8 cellular contexts compared by ENCODE assay signal in the genomic region with DNA sequence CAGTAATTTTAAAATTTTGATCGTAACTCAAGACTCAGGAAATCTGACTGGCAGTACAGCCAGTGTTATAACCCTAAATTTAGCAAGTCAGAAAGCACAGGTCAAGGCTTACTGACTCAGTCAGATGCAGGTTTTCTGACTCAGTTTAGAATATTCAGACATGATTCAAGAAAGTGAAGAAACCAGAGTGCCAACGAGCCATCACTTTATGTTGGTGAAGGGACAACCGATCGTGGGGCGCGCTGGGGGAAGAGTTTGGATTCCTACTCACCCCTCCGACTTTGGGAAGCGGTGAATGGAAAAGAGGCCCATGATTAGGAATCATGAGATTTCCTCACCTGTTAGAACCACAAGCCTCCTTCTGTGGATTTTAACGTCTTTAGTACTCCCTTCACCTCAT. TPM values are rescaled to one million over a fixed set of nuclear protein-coding genes. Genes with fewer than 3 reads are reported as not detected.
DNase-seq lines count a peak whose midpoint lies in the region; ATAC-seq, FAIRE-seq and TF ChIP-seq lines count a peak whose summit lies in the region.

No MANE protein-coding gene starts in this region.

- peaks cover under 1% of the 10 kb centered on the region for H3K36me3 Mint-ChIP-seq in chondrocyte (ENCODE audit: low read depth)
- peaks cover 0 to 29% (median 3%) of the 10 kb centered on the region in 3 donors for H3K36me3 Mint-ChIP-seq in naive thymus-derived CD8-positive, alpha-beta T cell

- DNase-seq in AG10803 (ENCODE audit: low read depth): no peak
- no peak for DNase-seq in MM.1S
- no peak for DNase-seq in chondrocyte (ENCODE audit: low spot score)
- DNase-seq in naive thymus-derived CD8-positive, alpha-beta T cell: peak in 3 of 10 donors; percentile 12 to 20 (median 12)
- DNase-seq in COR-L47 (lab: John Stamatoyannopoulos, UW): no peak
- DNase-seq in H54 (ENCODE audit: insufficient read length, low spot score): no peak
- no peak for DNase-seq in left lobe of liver (ENCODE audit: low spot score)
- DNase-seq in posterior vena cava (ENCODE audit: low spot score): no peak

- POLR2A ChIA-PET in naive thymus-derived CD8-positive, alpha-beta T cell (lab: Charles Lee): interaction anchor here (1.5 to 6.8 kb wide), 3 partner anchors 8 to 21 kb away, joined by 7 to 94 read pairs (median 9); no protein-coding TSS in a partner anchor

- H3K4me1 Mint-ChIP-seq in chondrocyte (ENCODE audit: low read depth): peaks cover 43% of the 10 kb centered on the region
- peaks cover 35 to 83% (median 79%) of the 10 kb centered on the region in 4 donors for H3K4me1 Mint-ChIP-seq in naive thymus-derived CD8-positive, alpha-beta T cell

- peaks cover 18% of the 10 kb centered on the region for H3K4me1 ChIP-seq in MM.1S (ENCODE audit: low read length)

- H3K9me2 ChIP-seq in MM.1S (replicated peaks; ENCODE audit: insufficient read depth, low read length): no peaks in the 10 kb centered on the region

- no peaks in the 10 kb centered on the region for H3K27me3 ChIP-seq in MM.1S (replicated peaks; ENCODE audit: insufficient read depth, low read length)

- peak overlapping the region; percentile 82; the same call in 1 of the 2 replicates for H2AFZ ChIP-seq in MM.1S (ENCODE audit: low read length)

- TF ChIP-seq POLR2A in H54 (IDR thresholded peaks at IDR 0.05; ENCODE audit: low read depth, low read length): no peak

- peak overlapping the region; percentile 92 for H3K9ac ChIP-seq in MM.1S (ENCODE audit: low read length)

- no peak for ATAC-seq in naive thymus-derived CD8-positive, alpha-beta T cell
- no peak for ATAC-seq in left lobe of liver

- H3K27me3 Mint-ChIP-seq in chondrocyte (ENCODE audit: low read depth): no peaks in the 10 kb centered on the region
- no peaks in the 10 kb centered on the region for H3K27me3 Mint-ChIP-seq in naive thymus-derived CD8-positive, alpha-beta T cell

- peak overlapping the region; percentile 88 for H3K27ac ChIP-seq in MM.1S (ENCODE audit: low read length)

- H3K36me3 ChIP-seq in MM.1S (replicated peaks; ENCODE audit: insufficient read depth, low read length): no peaks in the 10 kb centered on the region

- peaks cover 15% of the 10 kb centered on the region for H3F3A ChIP-seq in MM.1S (ENCODE audit: insufficient read depth, low read length)

- intact Hi-C loops in posterior vena cava (cut with DNase I): no loop called here

- H3K79me2 ChIP-seq in MM.1S (ENCODE audit: low read length): peaks cover 59% of the 10 kb centered on the region

- H3K4me3 Mint-ChIP-seq in chondrocyte (ENCODE audit: unreplicated experiment): peak overlapping the region; percentile 90
- peak overlapping the region; percentile 86 to 100 (median 97) for H3K4me3 Mint-ChIP-seq in naive thymus-derived CD8-positive, alpha-beta T cell

- peak overlapping the region; percentile 88 for H3K4me3 ChIP-seq in AG10803 (ENCODE audit: low read length)
- peak overlapping the region; percentile 89 for H3K4me3 ChIP-seq in MM.1S (ENCODE audit: low read length)

- no peaks in the 10 kb centered on the region for H4K20me1 ChIP-seq in MM.1S (ENCODE audit: insufficient read depth, low read length)

- H3K9me3 Mint-ChIP-seq in chondrocyte (ENCODE audit: low read depth): no peaks in the 10 kb centered on the region
- H3K9me3 Mint-ChIP-seq in naive thymus-derived CD8-positive, alpha-beta T cell: no peaks in the 10 kb centered on the region

- peak overlapping the region; percentile 92 for H3K27ac Mint-ChIP-seq in chondrocyte (ENCODE audit: unreplicated experiment)
- peak overlapping the region; percentile 89 to 99 (median 98) for H3K27ac Mint-ChIP-seq in naive thymus-derived CD8-positive, alpha-beta T cell

- no peaks in the 10 kb centered on the region for H3K9me3 ChIP-seq in MM.1S (replicated peaks; ENCODE audit: insufficient read depth, low read length)

- no peak for FAIRE-seq in H54 (lab: Jason Lieb, UNC)

- peak overlapping the region; percentile 73 for H3K4me2 ChIP-seq in MM.1S (ENCODE audit: low read depth, low read length)

- TF ChIP-seq CTCF in AG10803 (conservative IDR thresholded peaks at IDR 0.05; ENCODE audit: low read length) (no peak), MM.1S (IDR thresholded peaks at IDR 0.05; ENCODE audit: low read length) (no peak), chondrocyte (IDR thresholded peaks at IDR 0.05) (no peak)

RNA-seq across cellular contexts. Expression of gene RNF149, which starts 1.0 kb away (rescaled TPM):
- 26.2 to 28.3 TPM (median 26.8 TPM) in 3 replicates for total RNA-seq in chondrocyte
- 100 to 1,000 TPM; 108 to 114 TPM for total RNA-seq in naive thymus-derived CD8-positive, alpha-beta T cell
- polyA plus RNA-seq in naive thymus-derived CD8-positive, alpha-beta T cell: 10 to 100 TPM; 36.6 to 41.6 (median 39.0) TPM
- 18.6 TPM for total RNA-seq in left lobe of liver
- total RNA-seq in posterior vena cava: 10 to 100 TPM; 60.6 to 72.6 TPM

RNA-seq across cellular contexts. Expression of gene CNOT11, which starts 54.8 kb away (rescaled TPM):
- 28.5 to 37.4 TPM (median 31.3 TPM) in 3 replicates for total RNA-seq in chondrocyte
- 10 to 100 TPM; 51.6 to 62.4 TPM for total RNA-seq in naive thymus-derived CD8-positive, alpha-beta T cell
- polyA plus RNA-seq in naive thymus-derived CD8-positive, alpha-beta T cell: 10 to 100 TPM; 64.2 to 69.3 (median 64.9) TPM
- 17.8 TPM for total RNA-seq in left lobe of liver
- total RNA-seq in posterior vena cava: 10 to 100 TPM; 20.1 to 20.6 TPM
